Comparison of ENCODE assay signal across 21 cellular contexts in the genomic region with DNA sequence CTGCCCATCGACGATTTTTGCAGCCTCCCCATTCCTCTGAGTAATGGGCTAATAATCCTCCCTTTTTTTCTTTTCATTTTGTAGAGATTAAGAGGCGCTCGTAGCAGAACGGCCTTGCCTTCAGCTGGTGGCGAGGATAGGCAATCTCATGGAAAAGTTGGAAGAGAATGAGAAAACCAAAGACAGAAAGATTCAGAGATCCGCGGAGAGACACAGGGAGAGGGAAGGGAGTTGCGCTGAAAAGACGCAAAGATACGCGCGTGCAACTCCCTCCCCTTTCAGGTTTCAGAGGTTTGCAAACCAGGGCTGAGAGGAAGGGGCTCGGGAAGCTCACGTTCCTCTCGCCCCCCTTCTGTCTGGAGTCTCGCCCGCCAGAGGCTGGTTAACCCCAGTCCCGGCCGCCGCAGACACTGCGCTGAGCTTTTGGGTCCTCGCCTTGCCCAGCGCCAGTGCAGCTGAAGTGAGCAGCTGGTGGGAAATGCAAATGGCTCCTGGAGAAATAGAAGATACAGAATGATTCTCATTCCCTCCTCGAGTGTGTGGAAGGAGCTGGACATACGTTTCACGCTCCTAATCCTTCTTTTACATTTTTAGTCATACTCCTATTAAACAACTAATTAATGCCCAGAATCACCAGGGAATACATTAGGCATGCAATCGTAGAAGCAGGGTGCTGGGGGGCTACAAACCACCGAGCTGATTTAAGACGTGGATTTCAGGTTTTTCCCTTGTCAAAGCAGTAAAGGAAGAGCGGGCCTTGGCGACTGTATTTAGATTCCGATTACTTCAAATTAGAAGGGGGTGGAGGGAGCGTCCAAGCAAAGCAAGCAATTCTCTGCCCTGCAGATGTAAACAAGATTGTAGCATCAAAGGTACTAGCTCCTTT. TPM values are rescaled to one million over a fixed set of nuclear protein-coding genes. Genes with fewer than 3 reads are reported as not detected.
DNase-seq lines count a peak whose midpoint lies in the region; ATAC-seq, FAIRE-seq and TF ChIP-seq lines count a peak whose summit lies in the region.
"Had no signal": no experiment of that assay in that cellular context is flagged by ENCODE, and none has a peak within 500 bp of the region (broad histone marks: within the 10 kb centered on the region; RNA-seq: fewer than 3 reads in every experiment).

No MANE protein-coding gene starts in this region.

- H3K9me1 ChIP-seq in endothelial cell of umbilical vein (replicated peaks; ENCODE audit: control insufficient read depth, extremely low read depth, insufficient read depth, low read length), result no peaks in the 10 kb centered on the region

- no peak overlapping the region for H4K91ac ChIP-seq in mesenchymal stem cell (ENCODE audit: low read length)

- H3K27ac Mint-ChIP-seq in activated CD8-positive, alpha-beta T cell treated with anti-CD3 and anti-CD28 coated beads for 36 hours, result no peak overlapping the region

- H3K27ac ChIP-seq in endothelial cell of umbilical vein (ENCODE audit: insufficient read depth, low read depth, low read length) (no peak overlapping the region), mesenchymal stem cell (ENCODE audit: low read length, poor library complexity, severe bottlenecking) (no peak overlapping the region), smooth muscle cell (ENCODE audit: low read depth) (peak overlapping the region; percentile 95)
- H3K27ac ChIP-seq: ovary, skin epidermis, vagina had no signal

- no peaks in the 10 kb centered on the region for H3K36me3 ChIP-seq in endothelial cell of umbilical vein (ENCODE audit: control insufficient read depth in 2 of 2, extremely low read depth in 1 of 2, insufficient read depth in 2 of 2, low read length in 2 of 2)
- no peaks in the 10 kb centered on the region for H3K36me3 ChIP-seq in mesenchymal stem cell (ENCODE audit: control insufficient read depth in 1 of 2, insufficient read depth in 2 of 2, low read depth in 1 of 2, low read length in 2 of 2)
- H3K36me3 ChIP-seq in smooth muscle cell (ENCODE audit: low read depth), result no peaks in the 10 kb centered on the region
- H3K36me3 ChIP-seq: ovary, vagina had no signal

- peaks cover 3% of the 10 kb centered on the region for H3K9me3 Mint-ChIP-seq in activated CD8-positive, alpha-beta T cell treated with anti-CD3 and anti-CD28 coated beads for 36 hours

- H3K4me1 ChIP-seq in endothelial cell of umbilical vein (ENCODE audit: control insufficient read depth, extremely low read depth, insufficient read depth, low read length) (no peaks in the 10 kb centered on the region), mesenchymal stem cell (ENCODE audit: control insufficient read depth, insufficient read depth, low read depth, low read length) (peaks cover 22% of the 10 kb centered on the region), smooth muscle cell (ENCODE audit: low read depth) (peaks cover 26% of the 10 kb centered on the region)

- H3K4me2 ChIP-seq in endothelial cell of umbilical vein (ENCODE audit: insufficient read depth, low read length) (no peak overlapping the region), mesenchymal stem cell (ENCODE audit: low read length, poor library complexity, severe bottlenecking) (peak overlapping the region; percentile 8), smooth muscle cell (peak overlapping the region; percentile 98)

- H3K79me2 ChIP-seq in endothelial cell of umbilical vein (ENCODE audit: control insufficient read depth, insufficient read depth, low read length) (no peaks in the 10 kb centered on the region), smooth muscle cell (ENCODE audit: low read depth) (peaks cover 100% of the 10 kb centered on the region)

- no peak for ATAC-seq in activated CD8-positive, alpha-beta T cell treated with anti-CD3 and anti-CD28 coated beads for 36 hours
- ATAC-seq: left cardiac atrium had no signal

- H3K4me3 ChIP-seq in endothelial cell of umbilical vein (replicated peaks in 1 of 3; ENCODE audit: insufficient read depth in 1 of 3, low read depth in 1 of 3, low read length in 3 of 3) (no peak overlapping the region), mesenchymal stem cell (ENCODE audit: insufficient read depth in 1 of 2, low read depth in 1 of 2, low read length in 2 of 2) (peak overlapping the region in 1 of 2 experiments; percentile 39), smooth muscle cell (peak overlapping the region; percentile 65)
- H3K4me3 ChIP-seq: ovary, skin epidermis, vagina had no signal

- WGBS in mesenchymal stem cell, result 2% methylated on average over 32 of the region's 34 CpGs
- 2% methylated on average over 34 of the region's 34 CpGs for WGBS in smooth muscle cell (ENCODE audit: low lambda C conversion rate)

- no peak overlapping the region for H2BK12ac ChIP-seq in mesenchymal stem cell (ENCODE audit: low read length in 2 of 2)

- FAIRE-seq in endothelial cell of umbilical vein (lab: Jason Lieb, UNC) (no peak), D721Med (lab: Jason Lieb, UNC) (no peak)
- FAIRE-seq: H54 had no signal

- peaks cover 78% of the 10 kb centered on the region for H3K27me3 Mint-ChIP-seq in activated CD8-positive, alpha-beta T cell treated with anti-CD3 and anti-CD28 coated beads for 36 hours

- H2BK15ac ChIP-seq in mesenchymal stem cell (ENCODE audit: low read depth, poor library complexity, severe bottlenecking), result no peak overlapping the region

- TF ChIP-seq CTCF in endothelial cell of umbilical vein (IDR thresholded peaks at IDR 0.05; ENCODE audit: extremely low read depth in 1 of 2, insufficient read depth in 1 of 2, low read depth in 1 of 2, low read length in 2 of 2) (no peak), smooth muscle cell (IDR thresholded peaks at IDR 0.05; ENCODE audit: borderline replicate concordance, insufficient read depth, poor library complexity, severe bottlenecking) (no peak), D721Med (IDR thresholded peaks at IDR 0.05; ENCODE audit: insufficient read depth, missing control alignments) (no peak)
- TF ChIP-seq CTCF in activated CD8-positive, alpha-beta T cell treated with anti-CD3 and anti-CD28 coated beads for 36 hours (IDR thresholded peaks at IDR 0.05), result no peak

- no peak overlapping the region for H4K8ac ChIP-seq in mesenchymal stem cell (ENCODE audit: low read length)

- no peaks in the 10 kb centered on the region for H3K79me1 ChIP-seq in mesenchymal stem cell (replicated peaks; ENCODE audit: low read length, poor library complexity, severe bottlenecking)

- POLR2A ChIA-PET in endothelial cell of umbilical vein (lab: Charles Lee), result no interaction called here
- POLR2A ChIA-PET in activated CD8-positive, alpha-beta T cell treated with anti-CD3 and anti-CD28 coated beads for 36 hours (lab: Charles Lee), result no interaction called here

- no peak overlapping the region for H3K14ac ChIP-seq in mesenchymal stem cell (ENCODE audit: low read length in 2 of 2)

- no peak overlapping the region for H2BK120ac ChIP-seq in mesenchymal stem cell (ENCODE audit: low read depth, low read length)

- intact Hi-C loops in endothelial cell of umbilical vein (cut with micrococcal nuclease), result no loop called here
- intact Hi-C loops in activated CD8-positive, alpha-beta T cell treated with anti-CD3 and anti-CD28 coated beads for 36 hours (cut with micrococcal nuclease), result loop anchor here (10.0 kb wide), 1 partner anchor 1875 kb away; a partner anchor contains a TSS

- dilution Hi-C loops in endothelial cell of umbilical vein (cut with MboI; ENCODE audit: extremely low pct_ligation_motif_present, low sequenced_read_pairs), result no loop called here

- H2AFZ ChIP-seq in endothelial cell of umbilical vein (ENCODE audit: low read depth, low read length) (no peak overlapping the region), mesenchymal stem cell (ENCODE audit: low read depth, low read length) (no peak overlapping the region), smooth muscle cell (ENCODE audit: low read depth) (peak overlapping the region; percentile 6)

- no peaks in the 10 kb centered on the region for H3K9me3 ChIP-seq in endothelial cell of umbilical vein (replicated peaks; ENCODE audit: control insufficient read depth, insufficient read depth, low read length)
- H3K9me3 ChIP-seq in mesenchymal stem cell (ENCODE audit: control insufficient read depth, low read length), result no peaks in the 10 kb centered on the region
- H3K9me3 ChIP-seq in smooth muscle cell (replicated peaks; ENCODE audit: low read depth), result no peaks in the 10 kb centered on the region
- H3K9me3 ChIP-seq: vagina had no signal

- no peak overlapping the region for H2BK5ac ChIP-seq in mesenchymal stem cell (ENCODE audit: low read depth, low read length, poor library complexity, severe bottlenecking)

- peaks cover 16% of the 10 kb centered on the region for H3F3A ChIP-seq in smooth muscle cell (ENCODE audit: low read depth)

- H4K20me1 ChIP-seq in endothelial cell of umbilical vein (replicated peaks; ENCODE audit: control insufficient read depth, extremely low read depth, insufficient read depth, low read length), result no peaks in the 10 kb centered on the region
- peaks cover 10% of the 10 kb centered on the region for H4K20me1 ChIP-seq in smooth muscle cell (ENCODE audit: low read depth)

- CTCF ChIA-PET in endothelial cell of umbilical vein (lab: Charles Lee), result interaction anchor here (0.8 to 1.0 kb wide), 3 partner anchors 21 to 1215 kb away, joined by 3 to 4 read pairs (median 3); no protein-coding TSS in a partner anchor
- CTCF ChIA-PET in activated CD8-positive, alpha-beta T cell treated with anti-CD3 and anti-CD28 coated beads for 36 hours (lab: Charles Lee), result interaction anchor here (1.1 to 1.7 kb wide), 2 partner anchors 12 to 19 kb away, joined by 3 to 5 read pairs; no protein-coding TSS in a partner anchor

- H3K27me3 ChIP-seq in endothelial cell of umbilical vein (ENCODE audit: control insufficient read depth in 2 of 2, insufficient read depth in 2 of 2, low read length in 2 of 2), result peaks cover 80 to 99% of the 10 kb centered on the region in 2 experiments
- H3K27me3 ChIP-seq in mesenchymal stem cell (ENCODE audit: control insufficient read depth in 1 of 2, insufficient read depth in 1 of 2, low read length in 2 of 2), result peaks cover 43 to 90% of the 10 kb centered on the region in 2 experiments
- H3K27me3 ChIP-seq in smooth muscle cell (ENCODE audit: low read depth), result no peaks in the 10 kb centered on the region
- H3K27me3 ChIP-seq: ovary had no signal

- no peaks in the 10 kb centered on the region for H3K36me3 Mint-ChIP-seq in activated CD8-positive, alpha-beta T cell treated with anti-CD3 and anti-CD28 coated beads for 36 hours (ENCODE audit: low read depth)

- no peaks in the 10 kb centered on the region for H3K4me1 Mint-ChIP-seq in activated CD8-positive, alpha-beta T cell treated with anti-CD3 and anti-CD28 coated beads for 36 hours (ENCODE audit: low read depth)

- no peak for TF ChIP-seq POLR2A in endothelial cell of umbilical vein (IDR thresholded peaks at IDR 0.05; ENCODE audit: low read depth, low read length)

- no peak overlapping the region for H2AK5ac ChIP-seq in mesenchymal stem cell (ENCODE audit: low read length, severe bottlenecking)

- BruUV-seq in endothelial cell of umbilical vein (replicated peaks; lab: Mats Ljungman, UMichigan), result no TSS peak

- H3K4me3 Mint-ChIP-seq in activated CD8-positive, alpha-beta T cell treated with anti-CD3 and anti-CD28 coated beads for 36 hours, result no peak overlapping the region

- H3K4ac ChIP-seq in mesenchymal stem cell (ENCODE audit: low read depth in 1 of 2, low read length in 2 of 2), result no peak overlapping the region

- H3K9ac ChIP-seq in endothelial cell of umbilical vein (replicated peaks; ENCODE audit: extremely low read depth, insufficient read depth, low read length), result no peak overlapping the region
- H3K9ac ChIP-seq in mesenchymal stem cell (ENCODE audit: low read length), result no peak overlapping the region
- peak overlapping the region; percentile 94 for H3K9ac ChIP-seq in smooth muscle cell (ENCODE audit: low read depth)

- no peak overlapping the region for H3K23ac ChIP-seq in mesenchymal stem cell (ENCODE audit: low read length in 2 of 2)

- DNase-seq in HuH-7.5 (ENCODE audit: low spot score), result peak; percentile 2
- no peak for DNase-seq in endothelial cell of umbilical vein (ENCODE audit: low read depth, low spot score)
- DNase-seq in mesenchymal stem cell, result peak; percentile 33
- no peak for DNase-seq in smooth muscle cell (lab: John Stamatoyannopoulos, UW; ENCODE audit: unreplicated experiment)
- DNase-seq in activated CD8-positive, alpha-beta T cell treated with anti-CD3 and anti-CD28 coated beads for 36 hours, result no peak
- DNase-seq in activated naive CD4-positive, alpha-beta T cell treated with Interleukin-2 at 50 U/mL for 16 hours, result no peak
- no peak for DNase-seq in D721Med (ENCODE audit: insufficient read length, low spot score)
- DNase-seq: activated CD4-positive, alpha-beta T cell treated with anti-CD3 and anti-CD28 coated beads for 1 hour; activated gamma-delta T cell; amniotic stem cell; effector CD8-positive, alpha-beta T cell; head of caudate nucleus; left cardiac atrium; NCI-H1417; NCI-H774; ovary; stimulated activated CD4-positive, alpha-beta T cell treated with anti-CD3 and anti-CD28 coated beads, Interleukin-4, amount 100 ng/mL, for 1 hour; T1000 had no signal

- H3K18ac ChIP-seq in mesenchymal stem cell (ENCODE audit: low read depth in 1 of 2, low read length in 2 of 2), result no peak overlapping the region

RNA-seq across cellular contexts. Expression of a gene that starts 16.6 kb away (rescaled TPM):
- 0.31 and 0.35 TPM in 2 replicates for total RNA-seq in endothelial cell of umbilical vein
- 0.04 and 0.11 TPM in 2 replicates for polyA plus RNA-seq in endothelial cell of umbilical vein
- 0.09 TPM in 1 of 2 replicates, not detected in the other for polyA plus RNA-seq in endothelial cell of umbilical vein (2011; cell fraction: cytosol; rRNA removed)
- 0.16 and 0.18 TPM in 2 replicates for polyA plus RNA-seq in endothelial cell of umbilical vein (2011; cell fraction: nucleus; rRNA removed)
- polyA plus RNA-seq in endothelial cell of umbilical vein (2012), result not detected in 2 replicates
- polyA minus RNA-seq in endothelial cell of umbilical vein, result not detected in 2 replicates
- polyA minus RNA-seq in endothelial cell of umbilical vein (2011; cell fraction: cytosol; rRNA and poly(A)+ RNA removed), result 3.9 TPM
- polyA minus RNA-seq in endothelial cell of umbilical vein (2011; cell fraction: nucleus; rRNA and poly(A)+ RNA removed), result not detected in 2 replicates
- polyA plus RNA-seq in mesenchymal stem cell (2013, experiment 1 of 2), result 26.4 TPM
- polyA plus RNA-seq in mesenchymal stem cell (2013, experiment 2 of 2), result 25.9 TPM
- total RNA-seq in smooth muscle cell, result 269 and 289 TPM in 2 replicates
- 382 and 543 TPM in 2 replicates for polyA plus RNA-seq in smooth muscle cell
- not detected for total RNA-seq in activated CD8-positive, alpha-beta T cell treated with anti-CD3 and anti-CD28 coated beads for 36 hours
- polyA plus RNA-seq: ovary had no signal

Comparison
In these comparisons a context has a peak if more than half of its experiments do, and no peak if none do; other contexts are left out.
1. DNase-seq: peak in HuH-7.5 (single experiment) and mesenchymal stem cell (single experiment); none in endothelial cell of umbilical vein (single experiment), smooth muscle cell (single experiment), activated CD8-positive, alpha-beta T cell treated with anti-CD3 and anti-CD28 coated beads for 36 hours (single experiment), activated naive CD4-positive, alpha-beta T cell treated with Interleukin-2 at 50 U/mL for 16 hours (single experiment) and D721Med (single experiment).
2. RNA of a gene that starts 16.6 kb away (total RNA-seq): 269 to 289 TPM in smooth muscle cell; 0.31 to 0.35 TPM in endothelial cell of umbilical vein and not detected in activated CD8-positive, alpha-beta T cell treated with anti-CD3 and anti-CD28 coated beads for 36 hours; every median in the first group is over 100 times any median in the second.